ENCODE assay signal across 4 cellular contexts in genomic region chr9:125080797-125081196, GRCh38.
DNase-seq lines count a peak whose midpoint lies in the region; ATAC-seq, FAIRE-seq and TF ChIP-seq lines count a peak whose summit lies in the region.
"Not testable (repeated sequence)": the region's sequence is repeated elsewhere in the genome, so short reads cannot be mapped to it uniquely, and the experiment has no call there.

No MANE protein-coding gene starts in this region.

- intact Hi-C loops in K562 (cut with micrococcal nuclease); HepG2 (cut with micrococcal nuclease; ENCODE audit: unreplicated experiment): not testable (repeated sequence)

- not testable (repeated sequence) for TF ChIP-seq RAD21 in K562 (CRISPR knock-in tag; conservative IDR thresholded peaks at IDR 0.05 in 1 of 2, IDR thresholded peaks at IDR 0.05 in 1 of 2); HepG2 (CRISPR knock-in tag; IDR thresholded peaks at IDR 0.05)

- H4K20me1 ChIP-seq in K562 (replicated peaks; ENCODE audit: control insufficient read depth, insufficient read depth, low read length); HepG2 (ENCODE audit: insufficient read depth, low read length): not testable (repeated sequence)

- TF ChIP-seq CTCF in HEK293 (tag by site-specific recombination; IDR thresholded peaks at IDR 0.05); K562 (IDR thresholded peaks at IDR 0.05 in 2 of 3, conservative IDR thresholded peaks at IDR 0.05 in 1 of 3; ENCODE audit: insufficient read depth in 2 of 3, low read depth in 1 of 3, low read length in 3 of 3); endothelial cell (IDR thresholded peaks at IDR 0.05; ENCODE audit: unreplicated experiment); HepG2 (CRISPR knock-in tag; IDR thresholded peaks at IDR 0.05): not testable (repeated sequence)

- TF ChIP-seq POLR2A in K562 (conservative IDR thresholded peaks at IDR 0.05); HepG2 (IDR thresholded peaks at IDR 0.05; ENCODE audit: insufficient read depth in 1 of 2, low read depth in 2 of 2, low read length in 2 of 2): not testable (repeated sequence)

- H3K4me3 Mint-ChIP-seq in endothelial cell (ENCODE audit: unreplicated experiment) = peak overlapping the region; percentile 21

- not testable (repeated sequence) for H3K4me1 ChIP-seq in HEK293 (ENCODE audit: control insufficient read depth, insufficient read depth, low read length); K562 (replicated peaks in 1 of 2; ENCODE audit: control insufficient read depth in 2 of 2, insufficient read depth in 2 of 2, low read length in 2 of 2); HepG2 (ENCODE audit: insufficient read depth, low read length)

- 17% methylated on average over 2 of the region's 2 CpGs for WGBS in K562 (ENCODE audit: insufficient coverage, low coverage, missing lambda C conversion rate)
- 80% methylated on average over 2 of the region's 2 CpGs for WGBS in HepG2 (ENCODE audit: low lambda C conversion rate)

- ATAC-seq in K562, HepG2: not testable (repeated sequence)

- H3K9me3 ChIP-seq in HEK293 (ENCODE audit: control insufficient read depth, insufficient read depth, low read depth, low read length) = not testable (repeated sequence)
- H3K9me3 ChIP-seq in K562 (replicated peaks; ENCODE audit: control insufficient read depth, insufficient read depth, low read depth, low read length) (peaks cover 12% of the 10 kb centered on the region), HepG2 (ENCODE audit: low read length) (peaks cover 25% of the 10 kb centered on the region)

- not testable (repeated sequence) for H3K4me1 Mint-ChIP-seq in endothelial cell (ENCODE audit: unreplicated experiment)

- CTCF ChIA-PET in HEK293 (lab: Yijun Ruan, JAX) = interaction anchor here (0.5 to 0.6 kb wide), 2 partner anchors 19 to 252 kb away, joined by 3 to 5 read pairs; no protein-coding TSS in a partner anchor
- CTCF ChIA-PET in K562 (lab: Yijun Ruan, JAX; ENCODE audit: low intra/inter-chr PET ratio); HepG2 (lab: Yijun Ruan, JAX; ENCODE audit: low intra/inter-chr PET ratio, low total read pairs): not testable (repeated sequence)

- not testable (repeated sequence) for FAIRE-seq in K562 (lab: Jason Lieb, UNC); HepG2 (lab: Jason Lieb, UNC)

- H3K4me3 ChIP-seq in HEK293 (ENCODE audit: low read depth, low read length); K562; HepG2 (replicated peaks in 1 of 3; ENCODE audit: insufficient read depth in 1 of 3, low read depth in 2 of 3, low read length in 3 of 3): not testable (repeated sequence)

- not testable (repeated sequence) for H2AFZ ChIP-seq in K562 (ENCODE audit: low read depth, low read length); HepG2 (ENCODE audit: low read length)

- H3K36me3 ChIP-seq in HEK293 (ENCODE audit: control insufficient read depth in 2 of 2, insufficient read depth in 1 of 2, low read length in 2 of 2); K562 (ENCODE audit: control insufficient read depth, insufficient read depth, low read length); HepG2 (replicated peaks in 1 of 2; ENCODE audit: control insufficient read depth in 1 of 2, insufficient read depth in 2 of 2, low read length in 2 of 2): not testable (repeated sequence)

- peaks cover 25% of the 10 kb centered on the region for H3K36me3 Mint-ChIP-seq in endothelial cell (ENCODE audit: low read depth, unreplicated experiment)

- not testable (repeated sequence) for H3K27me3 Mint-ChIP-seq in endothelial cell (ENCODE audit: unreplicated experiment)

- not testable (repeated sequence) for H3K79me2 ChIP-seq in K562 (ENCODE audit: control insufficient read depth, insufficient read depth, low read length); HepG2 (ENCODE audit: insufficient read depth, low read length)

- not testable (repeated sequence) for BruUV-seq in K562 (replicated peaks; lab: Mats Ljungman, UMichigan); HepG2 (replicated peaks; lab: Mats Ljungman, UMichigan)

- in situ Hi-C loops in K562 (cut with MboI) = not testable (repeated sequence)
- in situ Hi-C loops in HepG2 (cut with HindIII; ENCODE audit: extremely low pct_ligation_motif_present, low pct_unique_long_range_greater_than_20kb) = loop anchor here (10.0 kb wide), 1 partner anchor 56 kb away; no protein-coding TSS in a partner anchor

- not testable (repeated sequence) for H3K9ac ChIP-seq in K562 (ENCODE audit: insufficient read depth in 1 of 2, low read depth in 2 of 2, low read length in 2 of 2); HepG2 (ENCODE audit: insufficient read depth, low read depth, low read length)

- TF ChIP-seq EP300 in K562 (IDR thresholded peaks at IDR 0.05; ENCODE audit: low read length); HepG2 (IDR thresholded peaks at IDR 0.05; ENCODE audit: low read depth in 2 of 2, low read length in 2 of 2); HepG2 (CRISPR knock-in tag; IDR thresholded peaks at IDR 0.05; ENCODE audit: borderline replicate concordance): not testable (repeated sequence)

- not testable (repeated sequence) for H3K4me2 ChIP-seq in K562 (ENCODE audit: insufficient read depth, low read length); HepG2 (ENCODE audit: low read depth, low read length)

- H3K27me3 ChIP-seq in K562 (ENCODE audit: control insufficient read depth in 2 of 2, insufficient read depth in 2 of 2, low read length in 2 of 2); HepG2 (ENCODE audit: control insufficient read depth in 1 of 2, insufficient read depth in 2 of 2, low read length in 2 of 2): not testable (repeated sequence)

- not testable (repeated sequence) for H3K27ac Mint-ChIP-seq in endothelial cell (ENCODE audit: unreplicated experiment)

- not testable (repeated sequence) for H3K9me3 Mint-ChIP-seq in endothelial cell (ENCODE audit: unreplicated experiment)

- DNase-seq in K562 (ENCODE audit: extremely low read depth in 1 of 4, low spot score in 3 of 4); endothelial cell (ENCODE audit: low spot score); HepG2 (ENCODE audit: low spot score): not testable (repeated sequence)

- not testable (repeated sequence) for H3K9me1 ChIP-seq in K562 (ENCODE audit: control insufficient read depth, insufficient read depth, low read length)

- POLR2A ChIA-PET in HEK293 (lab: Yijun Ruan, JAX) = not testable (repeated sequence)
- POLR2A ChIA-PET in K562 (lab: Yijun Ruan, JAX) = interaction anchor here (1.5 kb wide), 1 partner anchor 11 kb away, joined by 3 read pairs; no protein-coding TSS in a partner anchor
- POLR2A ChIA-PET in HepG2 (lab: Yijun Ruan, JAX) = interaction anchor here (0.5 kb wide), 1 partner anchor 52 kb away, joined by 3 read pairs; no protein-coding TSS in a partner anchor

- not testable (repeated sequence) for H3K27ac ChIP-seq in HEK293 (ENCODE audit: extremely low read depth, low read depth, low read length); K562 (ENCODE audit: extremely low read depth, low read depth, low read length); HepG2 (ENCODE audit: extremely low read length, insufficient read depth, low read length)

TF ChIP-seq in HEK293, 187 proteins besides CTCF, POLR2A, EP300 and RAD21:
- peak; percentile 42 for TF ChIP-seq SETDB1 (IDR thresholded peaks at IDR 0.05; ENCODE audit: insufficient read length, low read length)

TF ChIP-seq in K562, 482 proteins besides CTCF, POLR2A, EP300 and RAD21 (continues in another document):
- TF ChIP-seq TRIM24 (IDR thresholded peaks at IDR 0.05) = peak in 1 of 2 experiments; percentile 31; a peak in 1 of 4 replicates
- TF ChIP-seq ZNF431 (CRISPR knock-in tag; IDR thresholded peaks at IDR 0.05) = peak; percentile 100
- TF ChIP-seq CC2D1A (IDR thresholded peaks at IDR 0.05) = 0 out of 2 replicates have a peak, but pooled peaks have one; percentile 25
- peak; percentile 12 for TF ChIP-seq ZFP36 (IDR thresholded peaks at IDR 0.05; ENCODE audit: low read depth, low read length, partially characterized antibody)
- TF ChIP-seq TRIM28 (IDR thresholded peaks at IDR 0.05) = peak; percentile 65; the same call in 1 of the 2 replicates

TF ChIP-seq in HepG2, 621 proteins besides CTCF, POLR2A, EP300 and RAD21:
- TF ChIP-seq ZNF431 (CRISPR knock-in tag; IDR thresholded peaks at IDR 0.05; ENCODE audit: borderline replicate concordance, low read depth) = peak; percentile 98
- TF ChIP-seq, protein P1, sequence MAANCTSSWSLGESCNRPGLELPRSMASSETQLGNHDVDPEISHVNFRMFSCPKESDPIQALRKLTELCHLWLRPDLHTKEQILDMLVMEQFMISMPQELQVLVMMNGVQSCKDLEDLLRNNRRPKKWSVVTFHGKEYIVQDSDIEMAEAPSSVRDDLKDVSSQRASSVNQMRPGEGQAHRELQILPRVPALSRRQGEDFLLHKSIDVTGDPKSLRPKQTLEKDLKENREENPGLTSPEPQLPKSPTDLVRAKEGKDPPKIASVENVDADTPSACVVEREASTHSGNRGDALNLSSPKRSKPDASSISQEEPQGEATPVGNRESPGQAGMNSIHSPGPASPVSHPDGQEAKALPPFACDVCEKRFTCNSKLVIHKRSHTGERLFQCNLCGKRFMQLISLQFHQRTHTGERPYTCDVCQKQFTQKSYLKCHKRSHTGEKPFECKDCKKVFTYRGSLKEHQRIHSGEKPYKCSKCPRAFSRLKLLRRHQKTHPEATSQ (CRISPR knock-in tag; IDR thresholded peaks at IDR 0.05; ENCODE audit: borderline replicate concordance) = peak; percentile 59; the same call in 1 of the 2 replicates
